In the genomic region with DNA sequence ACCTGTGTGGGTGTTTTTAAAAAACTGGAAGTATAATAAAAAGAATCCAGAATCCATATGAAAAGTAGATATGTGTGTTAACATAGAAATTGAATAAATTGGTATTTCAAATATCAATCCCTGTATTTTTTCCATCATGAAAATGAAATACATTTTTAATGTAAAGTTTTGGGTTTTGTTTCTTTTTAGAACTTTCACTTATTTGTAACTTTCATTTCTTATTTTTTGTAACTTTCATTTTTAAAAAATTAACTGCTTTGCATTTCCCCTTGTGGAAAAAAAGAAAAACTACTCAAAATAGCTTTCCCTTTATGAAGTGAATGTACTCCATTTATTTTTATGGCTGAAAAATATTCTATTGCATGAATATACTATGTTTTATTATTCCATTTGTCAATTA, we compare ENCODE assay signal across 24 cellular contexts.
"Had no signal": no experiment of that assay in that cellular context is flagged by ENCODE, and none has a peak within 500 bp of the region (broad histone marks: within the 10 kb centered on the region; RNA-seq: fewer than 3 reads in every experiment).

No MANE protein-coding gene starts in this region.

- H3K27me3 ChIP-seq: esophagus squamous epithelium, ovary, sigmoid colon, testis had no signal

- H3K27ac ChIP-seq: dorsolateral prefrontal cortex, esophagus squamous epithelium, ovary, psoas muscle, sigmoid colon, testis, tibial artery had no signal

- DNase-seq: dorsolateral prefrontal cortex; effector CD4-positive, alpha-beta T cell; endodermal cell; erythroblast; esophagus squamous epithelium; foreskin melanocyte; hypothalamus; natural killer cell; occipital lobe; ovary; psoas muscle; right cardiac atrium; sigmoid colon; stimulated activated CD4-positive, alpha-beta T cell treated with anti-CD3 and anti-CD28 coated beads, Interleukin-4, amount 100 ng/mL, for 4 hours; stimulated activated naive CD8-positive, alpha-beta T cell treated with anti-CD3 and anti-CD28 coated beads, Interleukin-15, Interleukin-2, amounts not matched to agents 100 U/mL and 50 U/mL, for 24 hours; substantia nigra; testis; tibial artery had no signal

- ATAC-seq: left lobe of liver; natural killer cell; psoas muscle; right cardiac atrium; stimulated activated memory B cell treated with anti-CD40 and anti-IgM and Interleukin-4, amounts not matched to agents 10 μg/mL and 1 μg/mL and 100 μg/mL, for 72 hours; stimulated activated naive CD8-positive, alpha-beta T cell treated with anti-CD3 and anti-CD28 coated beads, Interleukin-15, Interleukin-2, amounts not matched to agents 100 U/mL and 50 U/mL, for 24 hours had no signal

- FAIRE-seq: keratinocyte had no signal

- H3K27ac Mint-ChIP-seq: endodermal cell; memory B cell; natural killer cell; stimulated activated memory B cell treated with anti-CD40 and anti-IgM and Interleukin-4, amounts not matched to agents 10 μg/mL and 1 μg/mL and 100 μg/mL, for 72 hours; type B pancreatic cell had no signal

- H3K9me3 Mint-ChIP-seq: memory B cell; natural killer cell; stimulated activated memory B cell treated with anti-CD40 and anti-IgM and Interleukin-4, amounts not matched to agents 10 μg/mL and 1 μg/mL and 100 μg/mL, for 72 hours; type B pancreatic cell had no signal

- H3K4me1 ChIP-seq: psoas muscle, sigmoid colon, testis, tibial artery had no signal

- H3K36me3 Mint-ChIP-seq: memory B cell; natural killer cell; stimulated activated memory B cell treated with anti-CD40 and anti-IgM and Interleukin-4, amounts not matched to agents 10 μg/mL and 1 μg/mL and 100 μg/mL, for 72 hours; type B pancreatic cell had no signal

- H3K4me3 ChIP-seq: dorsolateral prefrontal cortex, esophagus squamous epithelium, lung, ovary, psoas muscle, sigmoid colon, testis, tibial artery had no signal

- H3K9me3 ChIP-seq: esophagus squamous epithelium, ovary, psoas muscle, sigmoid colon, testis, tibial artery had no signal

- H3K36me3 ChIP-seq: esophagus squamous epithelium, ovary, sigmoid colon, tibial artery had no signal

- H3K27me3 Mint-ChIP-seq: type B pancreatic cell had no signal

- H3K4me3 Mint-ChIP-seq: endodermal cell; memory B cell; natural killer cell; stimulated activated memory B cell treated with anti-CD40 and anti-IgM and Interleukin-4, amounts not matched to agents 10 μg/mL and 1 μg/mL and 100 μg/mL, for 72 hours; type B pancreatic cell had no signal
